Comparison of ENCODE assay signal across 10 cellular contexts in genomic region chr7:10888861-10889260, GRCh38.
DNase-seq lines count a peak whose midpoint lies in the region; ATAC-seq, FAIRE-seq and TF ChIP-seq lines count a peak whose summit lies in the region.
"Had no signal": no experiment of that assay in that cellular context is flagged by ENCODE, and none has a peak within 500 bp of the region (broad histone marks: within the 10 kb centered on the region; RNA-seq: fewer than 3 reads in every experiment).

No MANE protein-coding gene starts in this region.

- H3K4me3 Mint-ChIP-seq in stimulated activated naive CD8-positive, alpha-beta T cell treated with anti-CD3 and anti-CD28 coated beads, Interleukin-15, Interleukin-2, amounts not matched to agents 100 ng/mL and 50 ng/mL, for 24 hours = peak overlapping the region; percentile 37
- peak overlapping the region; percentile 54 for H3K4me3 Mint-ChIP-seq in activated B cell treated with CpG ODN at 0.5 μM for 24 hours

- H3K36me3 Mint-ChIP-seq in stimulated activated naive CD8-positive, alpha-beta T cell treated with anti-CD3 and anti-CD28 coated beads, Interleukin-15, Interleukin-2, amounts not matched to agents 100 ng/mL and 50 ng/mL, for 24 hours (ENCODE audit: low read depth) = no peaks in the 10 kb centered on the region
- no peaks in the 10 kb centered on the region for H3K36me3 Mint-ChIP-seq in activated B cell treated with CpG ODN at 0.5 μM for 24 hours (ENCODE audit: low read depth)

- CTCF ChIA-PET in activated B cell treated with CpG ODN at 0.5 μM for 24 hours (lab: Charles Lee) = interaction anchor here (0.9 to 1.6 kb wide), 5 partner anchors 14 to 476 kb away, joined by 3 to 10 read pairs (median 3); no protein-coding TSS in a partner anchor

- peaks cover 11% of the 10 kb centered on the region for H3K4me1 Mint-ChIP-seq in stimulated activated naive CD8-positive, alpha-beta T cell treated with anti-CD3 and anti-CD28 coated beads, Interleukin-15, Interleukin-2, amounts not matched to agents 100 ng/mL and 50 ng/mL, for 24 hours (ENCODE audit: low read depth)
- H3K4me1 Mint-ChIP-seq in activated B cell treated with CpG ODN at 0.5 μM for 24 hours = peaks cover 9% of the 10 kb centered on the region

- peak overlapping the region; percentile 13 for H3K27ac Mint-ChIP-seq in stimulated activated naive CD8-positive, alpha-beta T cell treated with anti-CD3 and anti-CD28 coated beads, Interleukin-15, Interleukin-2, amounts not matched to agents 100 ng/mL and 50 ng/mL, for 24 hours
- H3K27ac Mint-ChIP-seq in activated B cell treated with CpG ODN at 0.5 μM for 24 hours = peak overlapping the region; percentile 20

- DNase-seq in stimulated activated naive CD8-positive, alpha-beta T cell treated with anti-CD3 and anti-CD28 coated beads, Interleukin-15, Interleukin-2, amounts not matched to agents 100 U/mL and 50 U/mL, for 24 hours = no peak
- no peak for DNase-seq in activated B cell treated with CpG ODN at 0.5 μM for 24 hours
- DNase-seq in urothelium cell line (ENCODE audit: low spot score) = no peak
- DNase-seq in DMS79 (lab: John Stamatoyannopoulos, UW) = no peak
- DNase-seq in T-helper 9 cell = no peak
- DNase-seq: tibial artery had no signal

- H3K9me3 Mint-ChIP-seq in stimulated activated naive CD8-positive, alpha-beta T cell treated with anti-CD3 and anti-CD28 coated beads, Interleukin-15, Interleukin-2, amounts not matched to agents 100 ng/mL and 50 ng/mL, for 24 hours = no peaks in the 10 kb centered on the region
- H3K9me3 Mint-ChIP-seq in activated B cell treated with CpG ODN at 0.5 μM for 24 hours = no peaks in the 10 kb centered on the region

- no peaks in the 10 kb centered on the region for H3K27me3 Mint-ChIP-seq in stimulated activated naive CD8-positive, alpha-beta T cell treated with anti-CD3 and anti-CD28 coated beads, Interleukin-15, Interleukin-2, amounts not matched to agents 100 ng/mL and 50 ng/mL, for 24 hours
- peaks cover 3% of the 10 kb centered on the region for H3K27me3 Mint-ChIP-seq in activated B cell treated with CpG ODN at 0.5 μM for 24 hours

- peak; percentile 30 for FAIRE-seq in urothelium cell line (lab: Jason Lieb, UNC)

- POLR2A ChIA-PET in activated B cell treated with CpG ODN at 0.5 μM for 24 hours (lab: Charles Lee) = no interaction called here

- TF ChIP-seq CTCF in activated B cell treated with CpG ODN at 0.5 μM for 24 hours (IDR thresholded peaks at IDR 0.05) = no peak

- intact Hi-C loops in activated B cell treated with CpG ODN at 0.5 μM for 24 hours (cut with micrococcal nuclease) = loop anchor here (1.0 to 2.0 kb wide), 2 partner anchors 323 to 476 kb away; no protein-coding TSS in a partner anchor

- no peak for ATAC-seq in stimulated activated naive CD8-positive, alpha-beta T cell treated with anti-CD3 and anti-CD28 coated beads, Interleukin-15, Interleukin-2, amounts not matched to agents 100 U/mL and 50 U/mL, for 24 hours
- ATAC-seq in HG02943 (IDR thresholded peaks at IDR 0.05; ENCODE audit: low read depth, unreplicated experiment) (peak; percentile 19), activated B cell treated with CpG ODN at 0.5 μM for 24 hours (ENCODE audit: low read depth) (peak; percentile 34), GM21737 (IDR thresholded peaks at IDR 0.05; ENCODE audit: unreplicated experiment) (no peak)
- ATAC-seq: Right ventricle myocardium inferior had no signal

Comparison
In these comparisons a context has a peak if more than half of its experiments do, and no peak if none do; other contexts are left out.
1. ATAC-seq: peak in HG02943 (single experiment) and activated B cell treated with CpG ODN at 0.5 μM for 24 hours (single experiment); none in stimulated activated naive CD8-positive, alpha-beta T cell treated with anti-CD3 and anti-CD28 coated beads, Interleukin-15, Interleukin-2, amounts not matched to agents 100 U/mL and 50 U/mL, for 24 hours (single experiment) and GM21737 (single experiment).